In genomic region chr17:44779211-44780025, GRCh38 we compare ENCODE assay signal across 8 cellular contexts. TPM values are rescaled to one million over a fixed set of nuclear protein-coding genes. Genes with fewer than 3 reads are reported as not detected.
DNase-seq lines count a peak whose midpoint lies in the region; ATAC-seq and TF ChIP-seq lines count a peak whose summit lies in the region.

No MANE protein-coding gene starts in this region.

- peak overlapping the region; percentile 57 for H3K4me2 ChIP-seq in Loucy (ENCODE audit: low read depth, low read length, poor library complexity, severe bottlenecking)

- TF ChIP-seq CTCF in Loucy (conservative IDR thresholded peaks at IDR 0.05; ENCODE audit: low read length) (peak; percentile 95), glutamatergic neuron (IDR thresholded peaks at IDR 0.05; ENCODE audit: partially characterized antibody, unreplicated experiment) (peak; percentile 94), ovary (IDR thresholded peaks at IDR 0.05) (peak; percentile 23 to 76 (median 66)), suprapubic skin (IDR thresholded peaks at IDR 0.05) (peak; percentile 59 to 84)

- peaks cover 8% of the 10 kb centered on the region for H3K4me1 Mint-ChIP-seq in activated naive CD4-positive, alpha-beta T cell treated with anti-CD3 and anti-CD28 coated beads, Interleukin-2, amount 50 U/mL, for 24 hours
- peaks cover 17% of the 10 kb centered on the region for H3K4me1 Mint-ChIP-seq in glutamatergic neuron (ENCODE audit: low read depth, unreplicated experiment)

- ATAC-seq in SK-N-SH treated with all-trans-retinoic acid at 6 μM for 48 hours: peak; percentile 50
- ATAC-seq in HG02642 (IDR thresholded peaks at IDR 0.05; ENCODE audit: poor library complexity, unreplicated experiment): no peak

- no peaks in the 10 kb centered on the region for H3F3A ChIP-seq in Loucy (ENCODE audit: low read depth)

- H4K20me1 ChIP-seq in Loucy (ENCODE audit: insufficient read depth, low read length, poor library complexity, severe bottlenecking): no peaks in the 10 kb centered on the region

- peak overlapping the region; percentile 84 for H2AFZ ChIP-seq in Loucy (ENCODE audit: low read length)

- H3K9me3 Mint-ChIP-seq in activated naive CD4-positive, alpha-beta T cell treated with anti-CD3 and anti-CD28 coated beads, Interleukin-2, amount 50 U/mL, for 24 hours: no peaks in the 10 kb centered on the region
- H3K9me3 Mint-ChIP-seq in glutamatergic neuron (ENCODE audit: unreplicated experiment): peaks cover 31% of the 10 kb centered on the region

- H3K9me2 ChIP-seq in Loucy (replicated peaks; ENCODE audit: low read depth, low read length): no peaks in the 10 kb centered on the region

- peaks cover 6% of the 10 kb centered on the region for H3K4me1 ChIP-seq in Loucy (ENCODE audit: insufficient read depth, low read length, poor library complexity, severe bottlenecking)
- H3K4me1 ChIP-seq in ovary (ENCODE audit: insufficient read depth): no peaks in the 10 kb centered on the region
- H3K4me1 ChIP-seq in suprapubic skin: peaks cover 25% of the 10 kb centered on the region

- H3K27ac ChIP-seq in ovary (peak overlapping the region in 1 of 2 donors; percentile 61), suprapubic skin (no peak overlapping the region)

- no peaks in the 10 kb centered on the region for H3K27me3 Mint-ChIP-seq in activated naive CD4-positive, alpha-beta T cell treated with anti-CD3 and anti-CD28 coated beads, Interleukin-2, amount 50 U/mL, for 24 hours
- peaks cover 32% of the 10 kb centered on the region for H3K27me3 Mint-ChIP-seq in glutamatergic neuron (ENCODE audit: unreplicated experiment)

- TF ChIP-seq EP300 in ovary (IDR thresholded peaks at IDR 0.05) (no peak), suprapubic skin (IDR thresholded peaks at IDR 0.05) (no peak)

- no peak overlapping the region for H3K9ac ChIP-seq in Loucy (ENCODE audit: low read depth, low read length, poor library complexity, severe bottlenecking)

- H3K79me2 ChIP-seq in Loucy (ENCODE audit: insufficient read depth, low read length): no peaks in the 10 kb centered on the region

- no peak overlapping the region for H3K27ac Mint-ChIP-seq in activated naive CD4-positive, alpha-beta T cell treated with anti-CD3 and anti-CD28 coated beads, Interleukin-2, amount 50 U/mL, for 24 hours
- H3K27ac Mint-ChIP-seq in glutamatergic neuron (ENCODE audit: unreplicated experiment): peak overlapping the region; percentile 12

- H3K4me3 ChIP-seq in Loucy (ENCODE audit: low read length, poor library complexity, severe bottlenecking): peak overlapping the region; percentile 58
- peak overlapping the region; percentile 35 for H3K4me3 ChIP-seq in ovary
- H3K4me3 ChIP-seq in suprapubic skin: peak overlapping the region; percentile 31

- DNase-seq in Daoy (ENCODE audit: low read depth) (peak; percentile 87), glutamatergic neuron (peak; percentile 87), ovary (peak; percentile 42 to 82 (median 76)), suprapubic skin (ENCODE audit: low spot score in 2 of 2) (no peak)

- no peaks in the 10 kb centered on the region for H3K9me3 ChIP-seq in Loucy (ENCODE audit: insufficient read depth, low read depth, low read length)
- H3K9me3 ChIP-seq in ovary: no peaks in the 10 kb centered on the region
- no peaks in the 10 kb centered on the region for H3K9me3 ChIP-seq in suprapubic skin

- TF ChIP-seq POLR2A in ovary (IDR thresholded peaks at IDR 0.05): no peak
- TF ChIP-seq POLR2A in suprapubic skin (IDR thresholded peaks at IDR 0.05): no peak

- intact Hi-C loops in ovary (cut with DNase I): loop anchor here (2.0 to 10.0 kb wide), 5 partner anchors 83 to 348 kb away; no protein-coding TSS in a partner anchor

- H3K27me3 ChIP-seq in Loucy (ENCODE audit: insufficient read depth, low read length, poor library complexity, severe bottlenecking) (no peaks in the 10 kb centered on the region), ovary (no peaks in the 10 kb centered on the region), suprapubic skin (peaks cover 11% of the 10 kb centered on the region)

- H3K4me3 Mint-ChIP-seq in activated naive CD4-positive, alpha-beta T cell treated with anti-CD3 and anti-CD28 coated beads, Interleukin-2, amount 50 U/mL, for 24 hours: peak overlapping the region; percentile 58
- H3K4me3 Mint-ChIP-seq in glutamatergic neuron (ENCODE audit: unreplicated experiment): no peak overlapping the region

- H3K36me3 ChIP-seq in Loucy (ENCODE audit: insufficient read depth, low read length) (no peaks in the 10 kb centered on the region), ovary (no peaks in the 10 kb centered on the region), suprapubic skin (no peaks in the 10 kb centered on the region)

- WGBS in ovary, 3 donors: 14 to 16% (median 15%) methylated on average over 36 of the region's 36 CpGs
- 19% methylated on average over 21 of the region's 36 CpGs for WGBS in suprapubic skin

- no peaks in the 10 kb centered on the region for H3K36me3 Mint-ChIP-seq in activated naive CD4-positive, alpha-beta T cell treated with anti-CD3 and anti-CD28 coated beads, Interleukin-2, amount 50 U/mL, for 24 hours
- no peaks in the 10 kb centered on the region for H3K36me3 Mint-ChIP-seq in glutamatergic neuron (ENCODE audit: unreplicated experiment)

TF ChIP-seq in SK-N-SH treated with all-trans-retinoic acid at 6 μM for 48 hours, 23 proteins besides CTCF, POLR2A, EP300 and RAD21:
- no peak for TF ChIP-seq PPARA (CRISPR knock-in tag; IDR thresholded peaks at IDR 0.05; ENCODE audit: borderline replicate concordance)
- peak; percentile 40; the same call in 1 of the 2 replicates for TF ChIP-seq ZNF70 (CRISPR knock-in tag; IDR thresholded peaks at IDR 0.05)

RNA-seq across cellular contexts. Expression of gene ADAM11, which starts 20.6 kb away (rescaled TPM):
- total RNA-seq in Daoy (2014; rRNA removed; shearing (Covaris generic)): 0.17 TPM in 1 of 2 replicates, not detected in the other
- total RNA-seq in glutamatergic neuron (ENCODE audit: unreplicated experiment) (396 TPM), ovary (1 to 10 TPM in 4 of 7 donors, under 1 TPM in 3; 0.12 to 2.3 (median 1.5) TPM), suprapubic skin (1 to 10 TPM in 3 of 4 donors, under 1 TPM in 1; 0.98 to 1.5 (median 1.1) TPM)
- 1 to 10 TPM in 1 of 2 donors, under 1 TPM in 1; 0.17 to 1.1 TPM for polyA plus RNA-seq in ovary

RNA-seq across cellular contexts. Expression of gene GJC1, which starts 50.7 kb away (rescaled TPM):
- total RNA-seq in Daoy (2014; rRNA removed; shearing (Covaris generic)): 12.4 and 15.7 TPM in 2 replicates
- total RNA-seq in glutamatergic neuron (ENCODE audit: unreplicated experiment) (60.9 TPM), ovary (1 to 10 TPM; 1.3 to 6.4 (median 4.3) TPM), suprapubic skin (1 to 10 TPM; 1.1 to 7.8 (median 1.9) TPM)
- 10 to 100 TPM in 1 of 2 donors, 1 to 10 TPM in 1; 3.8 to 18.4 TPM for polyA plus RNA-seq in ovary

Comparison
In these comparisons a context has a peak if more than half of its experiments do, and no peak if none do; other contexts are left out.
1. DNase-seq: peak in Daoy (single experiment), glutamatergic neuron (single experiment) and ovary (5 of 5); none in suprapubic skin (0 of 2).
2. RNA of gene ADAM11, which starts 20.6 kb away (total RNA-seq): 396 TPM in glutamatergic neuron (single experiment); 0.12 to 2.3 TPM in ovary, 0.98 to 1.5 TPM in suprapubic skin and 0.17 TPM in Daoy; every median in the first group is over 100 times any median in the second.
3. Peak in every context shown above with its lines, with median percentiles within 50 percentile points of each other: H3K4me3 ChIP-seq and CTCF ChIP-seq.